2 cellular contexts compared by ENCODE assay signal in genomic region chr15:101047301-101047781, GRCh38.
TF ChIP-seq lines count a peak whose summit lies in the region.

No MANE protein-coding gene starts in this region.

TF ChIP-seq in GM23338, 12 proteins besides CTCF, POLR2A, EP300 and RAD21 (continued from another document):
- no peak for TF ChIP-seq ETS1 (IDR thresholded peaks at IDR 0.05)

TF ChIP-seq in WTC11, 78 proteins besides CTCF, POLR2A, EP300 and RAD21 (continued from another document):
- TF ChIP-seq ZBTB43 (CRISPR knock-in tag; IDR thresholded peaks at IDR 0.05) (no peak), ZNF219 (CRISPR knock-in tag; IDR thresholded peaks at IDR 0.05; ENCODE audit: borderline replicate concordance) (no peak), NFE2L1 (CRISPR knock-in tag; IDR thresholded peaks at IDR 0.05) (peak; percentile 83)
- TF ChIP-seq, protein P1, sequence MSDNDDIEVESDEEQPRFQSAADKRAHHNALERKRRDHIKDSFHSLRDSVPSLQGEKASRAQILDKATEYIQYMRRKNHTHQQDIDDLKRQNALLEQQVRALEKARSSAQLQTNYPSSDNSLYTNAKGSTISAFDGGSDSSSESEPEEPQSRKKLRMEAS (CRISPR knock-in tag; IDR thresholded peaks at IDR 0.05), result 0 out of 2 replicates have a peak, but pooled peaks have one; percentile 15
